In genomic region chr1:201555593-201555945, GRCh38 we compare ENCODE assay signal across 14 cellular contexts.
"Had no signal": no experiment of that assay in that cellular context is flagged by ENCODE, and none has a peak within 500 bp of the region (broad histone marks: within the 10 kb centered on the region; RNA-seq: fewer than 3 reads in every experiment).

No MANE protein-coding gene starts in this region.

- H3K36me3 Mint-ChIP-seq: activated naive CD8-positive, alpha-beta T cell had no signal

- H3K9me3 ChIP-seq: gastroesophageal sphincter, ovary, thyroid gland had no signal

- H3K27me3 ChIP-seq: brain microvascular endothelial cell, gastroesophageal sphincter, ovary, thyroid gland had no signal

- ATAC-seq: gastroesophageal sphincter had no signal

- H3K27ac Mint-ChIP-seq: activated CD4-positive, alpha-beta memory T cell treated with anti-CD3 and anti-CD28 coated beads, Interleukin-2, amount 10 ng/mL, durations not matched to agents 7 days and 5 days; activated naive CD8-positive, alpha-beta T cell had no signal

- H3K4me3 Mint-ChIP-seq: activated CD4-positive, alpha-beta memory T cell treated with anti-CD3 and anti-CD28 coated beads, Interleukin-2, amount 10 ng/mL, durations not matched to agents 7 days and 5 days; activated naive CD8-positive, alpha-beta T cell had no signal

- H3K27ac ChIP-seq: brain microvascular endothelial cell, ovary had no signal

- H3K9me3 Mint-ChIP-seq: activated CD4-positive, alpha-beta memory T cell treated with anti-CD3 and anti-CD28 coated beads, Interleukin-2, amount 10 ng/mL, durations not matched to agents 7 days and 5 days had no signal

- H3K36me3 ChIP-seq: brain microvascular endothelial cell, gastroesophageal sphincter, ovary, thyroid gland had no signal

- H3K4me3 ChIP-seq: gastroesophageal sphincter, ovary, thyroid gland had no signal

- H3K27me3 Mint-ChIP-seq: activated naive CD8-positive, alpha-beta T cell had no signal

- DNase-seq: activated CD4-positive, alpha-beta memory T cell treated with anti-CD3 and anti-CD28 coated beads, Interleukin-2, amount 10 ng/mL, durations not matched to agents 7 days and 5 days; activated CD4-positive, CD25-positive, alpha-beta regulatory T cell treated with anti-CD3 and anti-CD28 coated beads, Interleukin-2, amount 50 U/mL, for 72 hours; activated gamma-delta T cell; activated T-cell treated with anti-CD3 and anti-CD28 coated beads, Interleukin-2, amount 50 U/mL, for 48 hours; brain microvascular endothelial cell; cerebellar nuclear complex; hippocampal formation; kidney glomerular epithelial cell; mesendoderm; ovary; small intestine; thyroid gland had no signal
